In genomic region chr18:23810396-23810795, GRCh38 we compare ENCODE assay signal across 13 cellular contexts.
DNase-seq lines count a peak whose midpoint lies in the region; ATAC-seq, FAIRE-seq and TF ChIP-seq lines count a peak whose summit lies in the region.
"Had no signal": no experiment of that assay in that cellular context is flagged by ENCODE, and none has a peak within 500 bp of the region (broad histone marks: within the 10 kb centered on the region; RNA-seq: fewer than 3 reads in every experiment).

No MANE protein-coding gene starts in this region.

- H3K4me2 ChIP-seq in PC-9, result no peak overlapping the region

- H3K4me3 Mint-ChIP-seq in activated CD4-positive, alpha-beta T cell treated with anti-CD3 and anti-CD28 coated beads for 36 hours, result no peak overlapping the region

- FAIRE-seq in H54 (lab: Jason Lieb, UNC), result no peak
- FAIRE-seq: A204.1 had no signal

- no peaks in the 10 kb centered on the region for H3K36me3 Mint-ChIP-seq in activated CD4-positive, alpha-beta T cell treated with anti-CD3 and anti-CD28 coated beads for 36 hours (ENCODE audit: low read depth)

- H3K4me1 ChIP-seq in PC-9 (replicated peaks; ENCODE audit: insufficient read depth), result no peaks in the 10 kb centered on the region

- H3K27ac ChIP-seq in PC-9, result no peak overlapping the region

- intact Hi-C loops in activated CD4-positive, alpha-beta T cell treated with anti-CD3 and anti-CD28 coated beads for 36 hours (cut with DNase I, micrococcal nuclease), result loop anchor here in 1 of 2 experiments (5.0 to 10.0 kb wide), 3 partner anchors 106 to 307 kb away; no protein-coding TSS in a partner anchor
- intact Hi-C loops in PC-9 (cut with micrococcal nuclease; ENCODE audit: unreplicated experiment), result loop anchor here (5.0 kb wide), 1 partner anchor 108 kb away; no protein-coding TSS in a partner anchor

- peak; percentile 88 for ATAC-seq in activated CD4-positive, alpha-beta T cell treated with anti-CD3 and anti-CD28 coated beads for 36 hours
- ATAC-seq in HG02678 (IDR thresholded peaks at IDR 0.05; ENCODE audit: unreplicated experiment), result peak; percentile 69
- ATAC-seq: esophagus mucosa had no signal

- no peaks in the 10 kb centered on the region for H3K9me3 ChIP-seq in PC-9 (ENCODE audit: insufficient read depth, low read depth)

- no TSS peak for BruUV-seq in PC-9 (replicated peaks; lab: Mats Ljungman, UMichigan)

- no peak overlapping the region for H3K27ac Mint-ChIP-seq in activated CD4-positive, alpha-beta T cell treated with anti-CD3 and anti-CD28 coated beads for 36 hours

- CTCF ChIA-PET in activated CD4-positive, alpha-beta T cell treated with anti-CD3 and anti-CD28 coated beads for 36 hours (lab: Charles Lee), result interaction anchor here (0.6 to 1.3 kb wide), 3 partner anchors 10 to 185 kb away, joined by 3 read pairs; no protein-coding TSS in a partner anchor
- CTCF ChIA-PET in PC-9 (lab: Charles Lee), result no interaction called here

- peak; percentile 56 for DNase-seq in activated CD4-positive, alpha-beta T cell treated with anti-CD3 and anti-CD28 coated beads for 36 hours
- DNase-seq in activated CD4-positive, alpha-beta T cell treated with anti-CD3 and anti-CD28 coated beads, Interleukin-2, amount 50 U/mL, for 1 hour, result no peak
- peak; percentile 26 for DNase-seq in activated CD8-positive, alpha-beta memory T cell treated with anti-CD3 and anti-CD28 coated beads, Interleukin-2, amount 50 U/mL, for 4 hours
- peak; percentile 5 to 10 for DNase-seq in stimulated activated CD8-positive, alpha-beta memory T cell treated with anti-CD3 and anti-CD28 coated beads, Interleukin-15, amount 100 ng/mL, for 4 hours (ENCODE audit: low read depth in 2 of 2)
- DNase-seq in PC-9, result no peak
- DNase-seq in amniotic stem cell (lab: John Stamatoyannopoulos, UW), result no peak
- no peak for DNase-seq in H54 (ENCODE audit: insufficient read length, low spot score)
- DNase-seq: mesendoderm; NCI-H774; stimulated activated CD4-positive, alpha-beta T cell treated with anti-CD3 and anti-CD28 coated beads, Interleukin-1b, Interleukin-23, amount 100 ng/mL, for 48 hours had no signal

- H3K27me3 Mint-ChIP-seq in activated CD4-positive, alpha-beta T cell treated with anti-CD3 and anti-CD28 coated beads for 36 hours, result peaks cover 2% of the 10 kb centered on the region

- H4K20me1 ChIP-seq in PC-9 (ENCODE audit: insufficient read depth), result no peaks in the 10 kb centered on the region

- no peaks in the 10 kb centered on the region; the same call in 1 of the 2 replicates for H3F3A ChIP-seq in PC-9 (ENCODE audit: insufficient read depth, low read depth)

- H3K27me3 ChIP-seq in PC-9 (ENCODE audit: insufficient read depth, low read depth), result no peaks in the 10 kb centered on the region

- no peaks in the 10 kb centered on the region for H3K9me3 Mint-ChIP-seq in activated CD4-positive, alpha-beta T cell treated with anti-CD3 and anti-CD28 coated beads for 36 hours (ENCODE audit: low read depth)

- no peak for TF ChIP-seq CTCF in PC-9 (conservative IDR thresholded peaks at IDR 0.05)

- no peaks in the 10 kb centered on the region for H3K9me2 ChIP-seq in PC-9 (ENCODE audit: insufficient read depth)

- no peak for TF ChIP-seq POLR2A in H54 (IDR thresholded peaks at IDR 0.05; ENCODE audit: low read depth, low read length)

- no peak overlapping the region for H2AFZ ChIP-seq in PC-9

- peaks cover 13% of the 10 kb centered on the region for H3K4me1 Mint-ChIP-seq in activated CD4-positive, alpha-beta T cell treated with anti-CD3 and anti-CD28 coated beads for 36 hours

- H3K4me3 ChIP-seq in PC-9, result no peak overlapping the region

- H3K36me3 ChIP-seq in PC-9 (ENCODE audit: low read depth), result no peaks in the 10 kb centered on the region

- POLR2A ChIA-PET in activated CD4-positive, alpha-beta T cell treated with anti-CD3 and anti-CD28 coated beads for 36 hours (lab: Charles Lee), result no interaction called here
- POLR2A ChIA-PET in PC-9 (lab: Charles Lee; ENCODE audit: unreplicated experiment), result no interaction called here

- no peaks in the 10 kb centered on the region for H3K79me2 ChIP-seq in PC-9 (ENCODE audit: low read depth)

Comparison
In these comparisons a context has a peak if more than half of its experiments do, and no peak if none do; other contexts are left out.
1. DNase-seq: peak in activated CD4-positive, alpha-beta T cell treated with anti-CD3 and anti-CD28 coated beads for 36 hours (single experiment), activated CD8-positive, alpha-beta memory T cell treated with anti-CD3 and anti-CD28 coated beads, Interleukin-2, amount 50 U/mL, for 4 hours (single experiment) and stimulated activated CD8-positive, alpha-beta memory T cell treated with anti-CD3 and anti-CD28 coated beads, Interleukin-15, amount 100 ng/mL, for 4 hours (2 of 2); none in activated CD4-positive, alpha-beta T cell treated with anti-CD3 and anti-CD28 coated beads, Interleukin-2, amount 50 U/mL, for 1 hour (single experiment), PC-9 (0 of 2), amniotic stem cell (single experiment) and H54 (single experiment).